In genomic region chr7:134927076-134927475, GRCh38 we compare ENCODE assay signal across 20 cellular contexts. TPM values are rescaled to one million over a fixed set of nuclear protein-coding genes. Genes with fewer than 3 reads are reported as not detected.
DNase-seq lines count a peak whose midpoint lies in the region; ATAC-seq, FAIRE-seq and TF ChIP-seq lines count a peak whose summit lies in the region.
"Had no signal": no experiment of that assay in that cellular context is flagged by ENCODE, and none has a peak within 500 bp of the region (broad histone marks: within the 10 kb centered on the region; RNA-seq: fewer than 3 reads in every experiment).

No MANE protein-coding gene starts in this region.

- no peak overlapping the region for H2AK5ac ChIP-seq in mesenchymal stem cell (ENCODE audit: low read length, severe bottlenecking)

- H3K9ac ChIP-seq in astrocyte (ENCODE audit: low read length) (no peak overlapping the region), mesenchymal stem cell (ENCODE audit: low read length) (no peak overlapping the region), smooth muscle cell (ENCODE audit: low read depth) (no peak overlapping the region)

- peaks cover 91% of the 10 kb centered on the region for H3K79me2 ChIP-seq in astrocyte (ENCODE audit: insufficient read depth, low read length)
- peaks cover 100% of the 10 kb centered on the region for H3K79me2 ChIP-seq in smooth muscle cell (ENCODE audit: low read depth)

- H4K20me1 ChIP-seq in astrocyte (ENCODE audit: insufficient read depth, low read length) (peaks cover 84% of the 10 kb centered on the region), smooth muscle cell (ENCODE audit: low read depth) (peaks cover 83% of the 10 kb centered on the region)

- H3K4me2 ChIP-seq in astrocyte (ENCODE audit: low read length) (no peak overlapping the region), mesenchymal stem cell (ENCODE audit: low read length, poor library complexity, severe bottlenecking) (no peak overlapping the region), smooth muscle cell (no peak overlapping the region)

- H3K4me3 ChIP-seq in astrocyte (ENCODE audit: insufficient read depth, low read depth, low read length) (no peak overlapping the region), mesenchymal stem cell (ENCODE audit: insufficient read depth in 1 of 2, low read depth in 1 of 2, low read length in 2 of 2) (no peak overlapping the region), smooth muscle cell (no peak overlapping the region)

- H3K18ac ChIP-seq in mesenchymal stem cell (ENCODE audit: low read depth in 1 of 2, low read length in 2 of 2): no peak overlapping the region

- H3K23ac ChIP-seq in mesenchymal stem cell (ENCODE audit: low read length in 2 of 2): no peak overlapping the region

- H3K36me3 Mint-ChIP-seq in astrocyte (ENCODE audit: low read depth, unreplicated experiment): peaks cover 27% of the 10 kb centered on the region
- peaks cover 53% of the 10 kb centered on the region for H3K36me3 Mint-ChIP-seq in osteocyte (ENCODE audit: unreplicated experiment)
- H3K36me3 Mint-ChIP-seq: CD4-positive, CD25-positive, alpha-beta regulatory T cell; CD8-positive, alpha-beta memory T cell had no signal

- H2AFZ ChIP-seq in astrocyte (ENCODE audit: low read depth, low read length) (no peak overlapping the region), mesenchymal stem cell (ENCODE audit: low read depth, low read length) (no peak overlapping the region), smooth muscle cell (ENCODE audit: low read depth) (no peak overlapping the region)

- H3K27me3 Mint-ChIP-seq in astrocyte (ENCODE audit: low read depth, unreplicated experiment): no peaks in the 10 kb centered on the region
- no peaks in the 10 kb centered on the region for H3K27me3 Mint-ChIP-seq in osteocyte (ENCODE audit: unreplicated experiment)

- no peak overlapping the region for H2BK12ac ChIP-seq in mesenchymal stem cell (ENCODE audit: low read length in 2 of 2)

- H4K8ac ChIP-seq in mesenchymal stem cell (ENCODE audit: low read length): no peak overlapping the region

- H3K36me3 ChIP-seq in astrocyte (ENCODE audit: insufficient read depth, low read length) (peaks cover 45% of the 10 kb centered on the region), mesenchymal stem cell (ENCODE audit: control insufficient read depth in 1 of 2, insufficient read depth in 2 of 2, low read depth in 1 of 2, low read length in 2 of 2) (peaks cover 9 to 64% of the 10 kb centered on the region in 2 experiments), smooth muscle cell (ENCODE audit: low read depth) (peaks cover 31% of the 10 kb centered on the region)

- TF ChIP-seq CTCF in astrocyte (IDR thresholded peaks at IDR 0.05; ENCODE audit: insufficient read depth, low read depth, low read length): no peak
- no peak for TF ChIP-seq CTCF in osteocyte (IDR thresholded peaks at IDR 0.05)
- TF ChIP-seq CTCF in smooth muscle cell (IDR thresholded peaks at IDR 0.05; ENCODE audit: borderline replicate concordance, insufficient read depth, poor library complexity, severe bottlenecking): no peak

- H3K27me3 ChIP-seq in astrocyte (ENCODE audit: insufficient read depth, low read length) (no peaks in the 10 kb centered on the region), mesenchymal stem cell (ENCODE audit: control insufficient read depth in 1 of 2, insufficient read depth in 1 of 2, low read length in 2 of 2) (no peaks in the 10 kb centered on the region), smooth muscle cell (ENCODE audit: low read depth) (no peaks in the 10 kb centered on the region)
- H3K27me3 ChIP-seq: BE2C had no signal

- peaks cover 48% of the 10 kb centered on the region for H3F3A ChIP-seq in smooth muscle cell (ENCODE audit: low read depth)

- H3K9me3 Mint-ChIP-seq in astrocyte (ENCODE audit: unreplicated experiment) (no peaks in the 10 kb centered on the region), osteocyte (ENCODE audit: unreplicated experiment) (peaks cover 5% of the 10 kb centered on the region)

- peaks cover 15% of the 10 kb centered on the region for H3K4me1 ChIP-seq in astrocyte (ENCODE audit: insufficient read depth, low read length)
- H3K4me1 ChIP-seq in mesenchymal stem cell (ENCODE audit: control insufficient read depth, insufficient read depth, low read depth, low read length): no peaks in the 10 kb centered on the region
- H3K4me1 ChIP-seq in smooth muscle cell (ENCODE audit: low read depth): no peaks in the 10 kb centered on the region
- H3K4me1 ChIP-seq: BE2C had no signal

- H3K14ac ChIP-seq in mesenchymal stem cell (ENCODE audit: low read length in 2 of 2): no peak overlapping the region

- WGBS in mesenchymal stem cell: no CpG with 5 or more reads among the region's 2 CpGs
- 95% methylated on average over 2 of the region's 2 CpGs for WGBS in smooth muscle cell (ENCODE audit: low lambda C conversion rate)

- peak overlapping the region; percentile 51 for H3K27ac Mint-ChIP-seq in astrocyte (ENCODE audit: unreplicated experiment)
- peak overlapping the region; percentile 29 for H3K27ac Mint-ChIP-seq in osteocyte (ENCODE audit: unreplicated experiment)
- H3K27ac Mint-ChIP-seq: CD4-positive, CD25-positive, alpha-beta regulatory T cell; CD8-positive, alpha-beta memory T cell had no signal

- no peak overlapping the region for H2BK5ac ChIP-seq in mesenchymal stem cell (ENCODE audit: low read depth, low read length, poor library complexity, severe bottlenecking)

- H2BK15ac ChIP-seq in mesenchymal stem cell (ENCODE audit: low read depth, poor library complexity, severe bottlenecking): no peak overlapping the region

- peaks cover 47% of the 10 kb centered on the region for H3K4me1 Mint-ChIP-seq in astrocyte (ENCODE audit: low read depth, unreplicated experiment)
- H3K4me1 Mint-ChIP-seq in osteocyte (ENCODE audit: unreplicated experiment): peaks cover 54% of the 10 kb centered on the region
- H3K4me1 Mint-ChIP-seq: CD4-positive, CD25-positive, alpha-beta regulatory T cell; CD8-positive, alpha-beta memory T cell had no signal

- no peak overlapping the region for H4K91ac ChIP-seq in mesenchymal stem cell (ENCODE audit: low read length)

- H3K79me1 ChIP-seq in mesenchymal stem cell (replicated peaks; ENCODE audit: low read length, poor library complexity, severe bottlenecking): peaks cover 22% of the 10 kb centered on the region

- no peak overlapping the region for H2BK120ac ChIP-seq in mesenchymal stem cell (ENCODE audit: low read depth, low read length)

- H3K4me3 Mint-ChIP-seq in astrocyte (ENCODE audit: unreplicated experiment) (no peak overlapping the region), osteocyte (ENCODE audit: unreplicated experiment) (no peak overlapping the region)
- H3K4me3 Mint-ChIP-seq: CD4-positive, CD25-positive, alpha-beta regulatory T cell; CD8-positive, alpha-beta memory T cell had no signal

- no peak overlapping the region for H3K27ac ChIP-seq in astrocyte (ENCODE audit: low read depth, low read length)
- peak overlapping the region; percentile 38 for H3K27ac ChIP-seq in mesenchymal stem cell (ENCODE audit: low read length, poor library complexity, severe bottlenecking)
- H3K27ac ChIP-seq in smooth muscle cell (ENCODE audit: low read depth): peak overlapping the region; percentile 89

- H3K9me3 ChIP-seq in astrocyte (ENCODE audit: insufficient read depth, low read depth, low read length) (no peaks in the 10 kb centered on the region), mesenchymal stem cell (ENCODE audit: control insufficient read depth, low read length) (no peaks in the 10 kb centered on the region), smooth muscle cell (replicated peaks; ENCODE audit: low read depth) (no peaks in the 10 kb centered on the region)
- H3K9me3 ChIP-seq: BE2C had no signal

- no peak overlapping the region for H3K4ac ChIP-seq in mesenchymal stem cell (ENCODE audit: low read depth in 1 of 2, low read length in 2 of 2)

- ATAC-seq in HG03378 (IDR thresholded peaks at IDR 0.05; ENCODE audit: unreplicated experiment): no peak
- ATAC-seq: HCT116 had no signal

- no peak for FAIRE-seq in astrocyte (lab: Jason Lieb, UNC)
- FAIRE-seq: G401.6, GM12892 had no signal

- DNase-seq in astrocyte (ENCODE audit: low read depth) (no peak), mesenchymal stem cell (no peak), osteocyte (ENCODE audit: extremely low spot score, unreplicated experiment) (no peak), smooth muscle cell (lab: John Stamatoyannopoulos, UW; ENCODE audit: unreplicated experiment) (no peak), NOMO-1 treated with DMSO at 0.1 percent for 48 hours (lab: John Stamatoyannopoulos, UW; ENCODE audit: unreplicated experiment) (no peak), cerebellum (ENCODE audit: low spot score) (no peak)
- DNase-seq in stimulated activated CD4-positive, alpha-beta T cell treated with anti-CD3 and anti-CD28 coated beads, Interleukin-15, amount 100 ng/mL, for 24 hours: no peak
- DNase-seq: ACHN; BE2C; C1 segment of cervical spinal cord; CD4-positive, CD25-positive, alpha-beta regulatory T cell; CD8-positive, alpha-beta memory T cell; COR-L47; DMS 273 treated with DMSO at 0.1 percent for 48 hours; GOT3; H7 had no signal

RNA-seq across cellular contexts. Expression of gene AGBL3, which starts 59.2 kb away (rescaled TPM):
- total RNA-seq in astrocyte (0.72 and 0.91 TPM in 2 replicates), osteocyte (1.2 and 1.3 TPM in 2 replicates), smooth muscle cell (2.5 and 5.1 TPM in 2 replicates), cerebellum (6.9 TPM)
- polyA plus RNA-seq in mesenchymal stem cell (2013, experiment 1 of 2): 0.51 TPM
- polyA plus RNA-seq in mesenchymal stem cell (2013, experiment 2 of 2): 0.41 TPM
- 0.23 and 0.48 TPM in 2 replicates for polyA plus RNA-seq in smooth muscle cell
